ENCODE assay signal across 9 cellular contexts in genomic region chr18:47215554-47216138, GRCh38. TPM values are rescaled to one million over a fixed set of nuclear protein-coding genes. Genes with fewer than 3 reads are reported as not detected.
DNase-seq lines count a peak whose midpoint lies in the region; ATAC-seq and TF ChIP-seq lines count a peak whose summit lies in the region.
"Had no signal": no experiment of that assay in that cellular context is flagged by ENCODE, and none has a peak within 500 bp of the region (broad histone marks: within the 10 kb centered on the region; RNA-seq: fewer than 3 reads in every experiment).

No MANE protein-coding gene starts in this region.

- no peaks in the 10 kb centered on the region for H3K36me3 ChIP-seq in H7 (replicated peaks; ENCODE audit: control insufficient read depth, insufficient read depth, low read length)
- no peaks in the 10 kb centered on the region for H3K36me3 ChIP-seq in brain microvascular endothelial cell (replicated peaks)

- in situ Hi-C loops in brain microvascular endothelial cell (cut with HindIII; ENCODE audit: low pct_ligation_motif_present, low sequenced_read_pairs) = no loop called here

- DNase-seq in COR-L47 (lab: John Stamatoyannopoulos, UW) (peak; percentile 81), H7 (peak; percentile 13), NCI-H526 treated with DMSO at 0.1 percent for 48 hours (lab: John Stamatoyannopoulos, UW) (peak; percentile 14), brain microvascular endothelial cell (peak; percentile 49), left kidney (ENCODE audit: low read depth, low spot score) (peak; percentile 74), HK-2 (ENCODE audit: unreplicated experiment) (no peak)
- DNase-seq: right cardiac atrium had no signal

- H3K27me3 ChIP-seq in H7 (ENCODE audit: control insufficient read depth, insufficient read depth, low read length) = no peaks in the 10 kb centered on the region; the same call in 1 of the 2 replicates
- H3K27me3 ChIP-seq in brain microvascular endothelial cell (replicated peaks) = peaks cover 6% of the 10 kb centered on the region

- no peak overlapping the region for H3K4me3 ChIP-seq in H7 (ENCODE audit: insufficient read depth, low read depth, low read length)
- H3K4me3 ChIP-seq in brain microvascular endothelial cell (ENCODE audit: low read depth, low read length) = no peak overlapping the region

- ATAC-seq in HG03039 (IDR thresholded peaks at IDR 0.05; ENCODE audit: unreplicated experiment) = no peak
- ATAC-seq in GM18873 (IDR thresholded peaks at IDR 0.05; ENCODE audit: low FRiP score, unreplicated experiment) = no peak

- H3K27ac ChIP-seq in brain microvascular endothelial cell = no peak overlapping the region

- peak; percentile 71 for TF ChIP-seq CTCF in brain microvascular endothelial cell (IDR thresholded peaks at IDR 0.05; ENCODE audit: low read depth, low read length, missing control alignments)

RNA-seq across cellular contexts. Expression of gene SKOR2, which starts 35.8 kb away (rescaled TPM):
- total RNA-seq in H7 (2014; rRNA removed; shearing (Covaris generic)) = 0.07 and 0.15 TPM in 2 replicates
- total RNA-seq: right cardiac atrium had no signal

RNA-seq across cellular contexts. Expression of gene IER3IP1, which starts 39.5 kb away (rescaled TPM):
- 15.0 and 22.7 TPM in 2 replicates for total RNA-seq in H7 (2014; rRNA removed; shearing (Covaris generic))
